8 cellular contexts compared by ENCODE assay signal in the genomic region with DNA sequence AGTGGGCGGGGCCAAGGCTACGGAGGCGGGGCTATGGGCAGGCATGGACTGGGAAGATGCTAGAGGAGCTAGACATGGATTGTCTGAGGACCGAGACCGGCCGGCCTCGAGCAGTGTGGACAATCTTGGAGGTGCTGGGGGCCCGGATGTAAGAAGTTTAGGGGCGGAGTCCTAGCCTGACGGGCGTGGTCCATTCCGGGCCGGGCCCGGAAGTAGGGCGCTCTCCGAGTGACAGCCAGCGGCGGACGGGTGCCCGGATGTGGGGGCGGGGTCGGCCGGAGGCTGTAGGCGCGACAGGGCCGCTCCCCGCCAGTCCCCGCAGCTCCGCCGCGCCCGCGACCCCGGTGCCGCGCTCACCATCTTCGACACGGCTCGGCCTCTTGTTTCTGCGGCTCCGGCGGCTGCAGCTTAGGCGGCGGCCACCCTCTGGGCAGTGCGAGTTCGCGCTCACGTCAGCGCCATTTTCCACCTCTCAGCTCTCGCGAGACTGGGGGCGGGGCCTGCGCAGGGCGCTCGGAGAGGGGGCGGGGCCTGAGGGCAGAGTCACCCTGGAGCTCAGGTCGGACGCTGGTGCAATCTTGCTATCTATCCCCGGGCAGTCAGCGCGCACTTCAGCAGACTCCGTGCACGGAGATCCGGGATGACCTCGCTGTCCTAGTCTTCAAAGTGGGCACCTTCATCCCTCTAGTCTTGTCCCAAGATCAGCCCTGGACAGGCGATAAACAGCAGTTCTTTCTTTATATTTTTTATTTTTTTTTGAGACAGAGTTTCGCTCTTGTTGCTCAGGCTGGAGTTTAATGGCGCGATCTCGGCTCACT. TPM values are rescaled to one million over a fixed set of nuclear protein-coding genes. Genes with fewer than 3 reads are reported as not detected.
A peak's percentile ranks its signal among the peaks of the same experiment; 100 is the strongest.
DNase-seq lines count a peak whose midpoint lies in the region; ATAC-seq and TF ChIP-seq lines count a peak whose summit lies in the region.

A gene with protein sequence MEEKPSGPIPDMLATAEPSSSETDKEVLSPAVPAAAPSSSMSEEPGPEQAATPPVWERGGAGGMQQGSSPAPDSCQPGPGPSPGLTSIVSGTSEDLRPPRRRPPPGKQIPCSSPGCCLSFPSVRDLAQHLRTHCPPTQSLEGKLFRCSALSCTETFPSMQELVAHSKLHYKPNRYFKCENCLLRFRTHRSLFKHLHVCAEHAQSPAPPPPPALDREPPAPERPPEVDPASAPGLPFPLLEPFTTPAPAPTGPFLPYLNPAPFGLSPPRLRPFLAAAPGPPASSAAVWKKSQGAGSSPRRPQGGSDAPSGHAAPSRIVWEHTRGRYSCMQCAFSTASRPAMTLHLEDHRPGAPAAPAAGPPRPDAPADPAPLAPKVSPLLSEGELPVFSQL (minus strand): TSS at position 481 of the 818 bp plus-strand sequence. CDS start 121 bp downstream, at position 360.

- DNase-seq in Caco-2 = peak; percentile 96 to 98
- peak; percentile 71 to 100 (median 96) for DNase-seq in HUDEP-2 (lab: John Stamatoyannopoulos, UW; ENCODE audit: unreplicated experiment in 76 of 76)
- DNase-seq in NOMO-1 treated with dmso at 0.1 percent for 144 hours (lab: John Stamatoyannopoulos, UW; ENCODE audit: unreplicated experiment) = peak; percentile 90
- DNase-seq in activated CD8-positive, alpha-beta memory T cell treated with anti-CD3 and anti-CD28 coated beads for 4 hours (ENCODE audit: low read depth in 2 of 2) = peak; percentile 93 to 96
- peak; percentile 94 for DNase-seq in effector memory CD4-positive, alpha-beta T cell
- peak; percentile 95 for DNase-seq in medulla oblongata (ENCODE audit: extremely low spot score)
- peak; percentile 93 to 99 (median 98) for DNase-seq in stimulated activated CD4-positive, alpha-beta T cell treated with anti-CD3 and anti-CD28 coated beads, TNF-alpha, amount 100 ng/mL, for 48 hours (ENCODE audit: low read depth in 3 of 3)

- TF ChIP-seq CTCF in Caco-2 (IDR thresholded peaks at IDR 0.05; ENCODE audit: insufficient read depth in 1 of 2, low read depth in 1 of 2, low read length in 1 of 2, severe bottlenecking in 1 of 2, unreplicated experiment in 1 of 2) = no peak

- CTCF ChIA-PET in Caco-2 (lab: Charles Lee) = interaction anchor here (0.6 to 2.0 kb wide), 7 partner anchors 11 to 100 kb away, joined by 5 to 17 read pairs (median 8); partner anchors contain the start of gene MARCHF2

- H3K4me1 ChIP-seq in Caco-2 = peaks cover 12% of the 10 kb centered on the region; the same call in 1 of the 2 replicates
- H3K4me1 ChIP-seq in effector memory CD4-positive, alpha-beta T cell (ENCODE audit: control insufficient read depth, insufficient read depth, low read length, poor library complexity, severe bottlenecking) = peaks cover 61% of the 10 kb centered on the region

- intact Hi-C loops in Caco-2 (cut with micrococcal nuclease; ENCODE audit: unreplicated experiment) = loop anchor here (1.0 kb wide), 1 partner anchor 11 kb away; no protein-coding TSS in a partner anchor

- H3K4me3 Mint-ChIP-seq in Caco-2 (ENCODE audit: unreplicated experiment) = peak within 1 kb of the TSS; percentile 76

- H3K9me3 ChIP-seq in Caco-2 = no peaks in the 10 kb centered on the region
- H3K9me3 ChIP-seq in effector memory CD4-positive, alpha-beta T cell (ENCODE audit: control insufficient read depth, low read length) = no peaks in the 10 kb centered on the region

- H3K27me3 ChIP-seq in Caco-2 (replicated peaks; ENCODE audit: control insufficient read depth, insufficient read depth, low read length) = no peaks in the 10 kb centered on the region
- no peaks in the 10 kb centered on the region for H3K27me3 ChIP-seq in effector memory CD4-positive, alpha-beta T cell (replicated peaks; ENCODE audit: control insufficient read depth, insufficient read depth, low read length, poor library complexity, severe bottlenecking)

- POLR2A ChIA-PET in Caco-2 (lab: Charles Lee) = interaction anchor here (0.6 to 1.8 kb wide), 16 partner anchors 8 to 610 kb away, joined by 3 to 55 read pairs (median 5); partner anchors contain the start of genes HNRNPM, MAP2K7, MARCHF2 and RAB11B

- no peaks in the 10 kb centered on the region for H3K9me3 Mint-ChIP-seq in Caco-2 (ENCODE audit: unreplicated experiment)

- no peaks in the 10 kb centered on the region for H3K27me3 Mint-ChIP-seq in Caco-2 (ENCODE audit: insufficient read depth, unreplicated experiment)

- peaks cover 11% of the 10 kb centered on the region for H3K36me3 Mint-ChIP-seq in Caco-2 (ENCODE audit: insufficient read depth, unreplicated experiment)

- peak within 1 kb of the TSS; percentile 86 for H3K4me3 ChIP-seq in Caco-2 (ENCODE audit: low read depth, low read length)
- H3K4me3 ChIP-seq in effector memory CD4-positive, alpha-beta T cell (ENCODE audit: insufficient read depth, low read depth, low read length, poor library complexity, severe bottlenecking) = peak within 1 kb of the TSS; percentile 96

- H3K4me1 Mint-ChIP-seq in Caco-2 (ENCODE audit: low read depth, unreplicated experiment) = no peaks in the 10 kb centered on the region

- H3K27ac Mint-ChIP-seq in Caco-2 (ENCODE audit: unreplicated experiment) = peak within 1 kb of the TSS; percentile 91

- BruUV-seq in Caco-2 (replicated peaks; lab: Mats Ljungman, UMichigan) = TSS peak; percentile 68

- peak within 1 kb of the TSS; percentile 99 for H3K27ac ChIP-seq in effector memory CD4-positive, alpha-beta T cell (ENCODE audit: insufficient read depth, low read length, poor library complexity, severe bottlenecking)

- peaks cover 2% of the 10 kb centered on the region for H3K36me3 ChIP-seq in Caco-2 (ENCODE audit: control insufficient read depth, insufficient read depth, low read length)
- peaks cover 10% of the 10 kb centered on the region for H3K36me3 ChIP-seq in effector memory CD4-positive, alpha-beta T cell (ENCODE audit: control insufficient read depth, insufficient read depth, low read length)

- peak; percentile 83 for ATAC-seq in GM21381 (IDR thresholded peaks at IDR 0.05; ENCODE audit: unreplicated experiment)

RNA-seq across cellular contexts. Expression of the gene that starts here (rescaled TPM):
- total RNA-seq in Caco-2 (2022) = 17.2 and 25.0 TPM in 2 replicates

Comparison
In these comparisons a context has a peak if more than half of its experiments do, and no peak if none do; other contexts are left out.
1. Peak in every context shown above with its lines: DNase-seq, ATAC-seq, H3K4me3 ChIP-seq and H3K27ac ChIP-seq.